In the genomic region with DNA sequence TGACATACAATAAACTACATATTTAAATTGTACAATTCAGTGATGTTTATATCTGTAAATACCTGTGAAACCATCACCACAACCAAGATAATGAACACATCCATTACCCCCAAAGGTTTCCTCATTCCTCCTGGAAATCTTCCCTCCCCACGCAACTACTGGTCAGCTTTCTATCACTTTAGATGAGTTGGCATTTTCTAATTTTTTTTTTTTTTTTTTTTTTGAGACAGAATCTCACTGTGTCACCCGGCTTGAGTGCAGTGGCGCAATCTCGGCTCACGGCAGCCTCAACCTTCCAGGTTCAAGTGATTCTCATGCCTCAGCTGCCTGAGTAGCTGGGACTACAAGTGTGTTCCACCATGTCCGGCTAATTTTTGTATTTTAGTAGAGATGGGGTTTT, we compare ENCODE assay signal across 34 cellular contexts.
"Had no signal": no experiment of that assay in that cellular context is flagged by ENCODE, and none has a peak within 500 bp of the region (broad histone marks: within the 10 kb centered on the region; RNA-seq: fewer than 3 reads in every experiment).

No MANE protein-coding gene starts in this region.

- H3K4me3 ChIP-seq: adrenal gland, ascending aorta, body of pancreas, breast epithelium, cardiac muscle cell had no signal

- DNase-seq: activated effector memory CD4-positive, alpha-beta T cell treated with anti-CD3 and anti-CD28 coated beads, Interleukin-2, amount 50 U/mL, for 16 hours; activated effector memory CD4-positive, alpha-beta T cell treated with Interleukin-2 at 50 U/mL for 16 hours; activated gamma-delta T cell; activated gamma-delta T cell treated with Interleukin-2 at 50 U/mL for 16 hours; activated naive CD4-positive, alpha-beta T cell; activated naive CD4-positive, alpha-beta T cell treated with anti-CD3 and anti-CD28 coated beads for 36 hours; activated naive CD4-positive, alpha-beta T cell treated with anti-CD3 and anti-CD28 coated beads, Interleukin-2, amount 10 ng/mL, durations not matched to agents 7 days and 5 days; activated naive CD4-positive, alpha-beta T cell treated with anti-CD3 and anti-CD28 coated beads, Interleukin-2, amount 50 U/mL, for 16 hours; activated naive CD4-positive, alpha-beta T cell treated with Interleukin-2 at 50 U/mL for 16 hours; activated naive CD8-positive, alpha-beta T cell treated with anti-CD3 and anti-CD28 coated beads for 36 hours; activated naive CD8-positive, alpha-beta T cell treated with anti-CD3 and anti-CD28 coated beads, Interleukin-2, amount 10 ng/mL, durations not matched to agents 7 days and 5 days; activated naive CD8-positive, alpha-beta T cell treated with anti-CD3 and anti-CD28 coated beads, Interleukin-2, amount 50 U/mL, for 24 hours; activated T-cell treated with anti-CD3 and anti-CD28 coated beads, Interleukin-2, amount 50 U/mL, for 1 hour; activated T-cell treated with anti-CD3 and anti-CD28 coated beads, Interleukin-2, amount 50 U/mL, for 24 hours; activated T-cell treated with anti-CD3 and anti-CD28 coated beads, Interleukin-2, amount 50 U/mL, for 4 hours; activated T-cell treated with anti-CD3 and anti-CD28 coated beads, Interleukin-2, amount 50 U/mL, for 48 hours; activated T-cell treated with anti-CD3 and anti-CD28 coated beads, Interleukin-2, amount 50 U/mL, for 72 hours; adrenal gland; amniotic stem cell; amygdala; anterior cingulate cortex; aorta; body of pancreas; brain microvascular endothelial cell; caudate nucleus; central memory CD4-positive, alpha-beta T cell; cerebellar nuclear complex had no signal

- FAIRE-seq: astrocyte, bronchial epithelial cell had no signal

- H3K9me3 ChIP-seq: ascending aorta, body of pancreas, breast epithelium had no signal

- H3K27me3 ChIP-seq: adrenal gland, ascending aorta, body of pancreas, brain microvascular endothelial cell, breast epithelium, cardiac muscle cell had no signal

- ATAC-seq: activated naive CD4-positive, alpha-beta T cell treated with anti-CD3 and anti-CD28 coated beads, Interleukin-2, amount 50 U/mL, for 72 hours; activated naive CD8-positive, alpha-beta T cell treated with anti-CD3 and anti-CD28 coated beads, Interleukin-2, amount 50 U/mL, for 24 hours; activated T-cell treated with anti-CD3 and anti-CD28 coated beads, Interleukin-2, amount 50 U/mL, for 4 hours; activated T-cell treated with anti-CD3 and anti-CD28 coated beads, Interleukin-2, amount 50 U/mL, for 72 hours; activated T-helper 17 cell treated with anti-CD3 and anti-CD28 coated beads, Interleukin-2, amount 50 U/mL, for 72 hours; body of pancreas had no signal

- H3K36me3 ChIP-seq: adrenal gland, ascending aorta, brain microvascular endothelial cell, breast epithelium, cardiac muscle cell had no signal

- H3K27ac ChIP-seq: adrenal gland, ascending aorta, body of pancreas, brain microvascular endothelial cell, breast epithelium, cardiac muscle cell had no signal

- H3K4me1 ChIP-seq: ascending aorta, body of pancreas, breast epithelium had no signal
